In the genomic region with DNA sequence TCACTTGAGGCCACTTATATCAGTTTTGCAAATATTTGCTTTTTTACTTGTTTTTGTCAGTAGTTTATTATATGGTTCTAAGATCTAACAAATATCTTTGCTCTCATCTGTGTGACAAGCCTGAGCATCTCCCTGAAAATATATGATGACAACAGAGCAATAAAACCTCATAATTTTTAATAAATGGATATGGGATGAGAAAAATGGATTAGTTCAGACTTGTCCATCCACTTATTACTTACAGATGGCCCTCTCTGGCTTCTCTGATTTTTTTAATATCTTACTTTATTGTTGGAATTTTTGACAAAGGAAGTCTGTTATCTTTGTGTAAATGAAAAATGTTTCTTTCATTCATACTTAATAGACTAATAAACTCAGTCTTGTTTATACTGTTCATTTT, we compare ENCODE assay signal across 18 cellular contexts.
A peak's percentile ranks its signal among the peaks of the same experiment; 100 is the strongest.
DNase-seq lines count a peak whose midpoint lies in the region; ATAC-seq and TF ChIP-seq lines count a peak whose summit lies in the region.
"Had no signal": no experiment of that assay in that cellular context is flagged by ENCODE, and none has a peak within 500 bp of the region (broad histone marks: within the 10 kb centered on the region; RNA-seq: fewer than 3 reads in every experiment).

No MANE protein-coding gene starts in this region.

- H3K27me3 Mint-ChIP-seq in MCF 10A (ENCODE audit: insufficient read depth, unreplicated experiment), result no peaks in the 10 kb centered on the region
- H3K27me3 Mint-ChIP-seq: B cell; CD4-positive, alpha-beta T cell had no signal

- intact Hi-C loops in MCF 10A (cut with micrococcal nuclease) (no loop called here), mammary epithelial cell (cut with micrococcal nuclease) (no loop called here)

- CTCF ChIA-PET in MCF 10A (lab: Yijun Ruan, JAX), result interaction anchor here (0.6 to 1.5 kb wide), 3 partner anchors 12 to 1821 kb away, joined by 3 read pairs; no protein-coding TSS in a partner anchor
- CTCF ChIA-PET in mammary epithelial cell (lab: Charles Lee; ENCODE audit: low non-redundant PET), result no interaction called here

- H3K36me3 ChIP-seq in mammary epithelial cell (ENCODE audit: insufficient read depth, low read length) (no peaks in the 10 kb centered on the region), smooth muscle cell (ENCODE audit: low read depth) (no peaks in the 10 kb centered on the region)
- H3K36me3 ChIP-seq: BLaER1 treated with 17β-estradiol and CSF1 and Interleukin-3, amounts not matched to agents 10 nM and 100 nM had no signal

- H3K36me3 Mint-ChIP-seq in MCF 10A (ENCODE audit: insufficient read depth, unreplicated experiment), result no peaks in the 10 kb centered on the region
- H3K36me3 Mint-ChIP-seq: CD8-positive, alpha-beta T cell had no signal

- H3K4me1 ChIP-seq in mammary epithelial cell (ENCODE audit: insufficient read depth, low read length), result no peaks in the 10 kb centered on the region
- H3K4me1 ChIP-seq in smooth muscle cell (ENCODE audit: low read depth), result no peaks in the 10 kb centered on the region
- H3K4me1 ChIP-seq: A549; BLaER1 treated with 17β-estradiol and CSF1 and Interleukin-3, amounts not matched to agents 10 nM and 100 nM; Caco-2 had no signal

- H3K27me3 ChIP-seq in mammary epithelial cell (ENCODE audit: insufficient read depth, low read length), result no peaks in the 10 kb centered on the region
- H3K27me3 ChIP-seq in smooth muscle cell (ENCODE audit: low read depth), result peaks cover 7% of the 10 kb centered on the region
- H3K27me3 ChIP-seq: BLaER1 treated with 17β-estradiol and CSF1 and Interleukin-3, amounts not matched to agents 10 nM and 100 nM had no signal

- H3K9ac ChIP-seq in mammary epithelial cell (ENCODE audit: insufficient read depth, low read length) (no peak overlapping the region), smooth muscle cell (ENCODE audit: low read depth) (no peak overlapping the region)
- H3K9ac ChIP-seq: BLaER1 treated with 17β-estradiol and CSF1 and Interleukin-3, amounts not matched to agents 10 nM and 100 nM had no signal

- H3K79me2 ChIP-seq in mammary epithelial cell (ENCODE audit: insufficient read depth, low read length) (no peaks in the 10 kb centered on the region), smooth muscle cell (ENCODE audit: low read depth) (no peaks in the 10 kb centered on the region)

- no peak overlapping the region for H3K4me3 Mint-ChIP-seq in MCF 10A (ENCODE audit: unreplicated experiment)
- H3K4me3 Mint-ChIP-seq: B cell; CD4-positive, alpha-beta T cell; CD8-positive, alpha-beta T cell had no signal

- H3F3A ChIP-seq in smooth muscle cell (ENCODE audit: low read depth), result no peaks in the 10 kb centered on the region

- no peak for DNase-seq in MCF 10A (ENCODE audit: unreplicated experiment)
- DNase-seq in mammary epithelial cell, result no peak
- DNase-seq in smooth muscle cell (lab: John Stamatoyannopoulos, UW; ENCODE audit: unreplicated experiment), result no peak
- DNase-seq in dermis blood vessel endothelial cell, result no peak
- DNase-seq in substantia nigra (lab: John Stamatoyannopoulos, UW), result no peak
- DNase-seq: AML-193; Caco-2; Calu3; CD4-positive, alpha-beta T cell; CD8-positive, alpha-beta T cell; DMS79 treated with DMSO at 0.1 percent for 48 hours; GF-D8 had no signal

- no peak for TF ChIP-seq CTCF in MCF 10A (IDR thresholded peaks at IDR 0.05; ENCODE audit: unreplicated experiment)
- no peak for TF ChIP-seq CTCF in mammary epithelial cell (conservative IDR thresholded peaks at IDR 0.05 in 1 of 2, IDR thresholded peaks at IDR 0.05 in 1 of 2; ENCODE audit: extremely low read depth in 1 of 2, insufficient read depth in 1 of 2, low read depth in 1 of 2, low read length in 2 of 2)
- no peak for TF ChIP-seq CTCF in VCaP (conservative IDR thresholded peaks at IDR 0.05)
- TF ChIP-seq CTCF in smooth muscle cell (IDR thresholded peaks at IDR 0.05; ENCODE audit: borderline replicate concordance, insufficient read depth, poor library complexity, severe bottlenecking), result no peak

- in situ Hi-C loops in mammary epithelial cell (cut with MboI; ENCODE audit: low sequenced_read_pairs in 2 of 2), result no loop called here

- POLR2A ChIA-PET in MCF 10A (lab: Yijun Ruan, JAX), result no interaction called here

- no peaks in the 10 kb centered on the region for H4K20me1 ChIP-seq in mammary epithelial cell (ENCODE audit: insufficient read depth, low read length)
- H4K20me1 ChIP-seq in smooth muscle cell (ENCODE audit: low read depth), result no peaks in the 10 kb centered on the region
- H4K20me1 ChIP-seq: BLaER1 treated with 17β-estradiol and CSF1 and Interleukin-3, amounts not matched to agents 10 nM and 100 nM had no signal

- no peak for ATAC-seq in GM19395 (IDR thresholded peaks at IDR 0.05; ENCODE audit: unreplicated experiment)
- ATAC-seq: A549; CD8-positive, alpha-beta T cell had no signal

- H3K9me3 Mint-ChIP-seq in MCF 10A (ENCODE audit: unreplicated experiment), result no peaks in the 10 kb centered on the region
- H3K9me3 Mint-ChIP-seq: CD8-positive, alpha-beta T cell had no signal

- H3K4me2 ChIP-seq in mammary epithelial cell (ENCODE audit: insufficient read depth, low read depth, low read length) (no peak overlapping the region), smooth muscle cell (no peak overlapping the region)
- H3K4me2 ChIP-seq: A549; BLaER1 treated with 17β-estradiol and CSF1 and Interleukin-3, amounts not matched to agents 10 nM and 100 nM had no signal

- H2AFZ ChIP-seq in mammary epithelial cell (ENCODE audit: low read depth, low read length) (no peak overlapping the region), smooth muscle cell (ENCODE audit: low read depth) (peak overlapping the region; percentile 5)

- H3K27ac ChIP-seq in mammary epithelial cell (ENCODE audit: insufficient read depth, low read depth, low read length), result no peak overlapping the region
- H3K27ac ChIP-seq in VCaP, result peak overlapping the region; percentile 18; the same call in 1 of the 2 replicates
- no peak overlapping the region for H3K27ac ChIP-seq in smooth muscle cell (ENCODE audit: low read depth)
- H3K27ac ChIP-seq in substantia nigra (ENCODE audit: low read depth, low read length, poor library complexity, severe bottlenecking), result no peak overlapping the region
- H3K27ac ChIP-seq: A549; BLaER1 treated with 17β-estradiol and CSF1 and Interleukin-3, amounts not matched to agents 10 nM and 100 nM; C4-2B had no signal

- dilution Hi-C loops in mammary epithelial cell (cut with HindIII; ENCODE audit: low sequenced_read_pairs), result no loop called here

- no peak overlapping the region for H3K4me3 ChIP-seq in mammary epithelial cell (replicated peaks in 1 of 3; ENCODE audit: insufficient read depth in 1 of 3, low read depth in 2 of 3, low read length in 3 of 3)
- no peak overlapping the region for H3K4me3 ChIP-seq in smooth muscle cell
- H3K4me3 ChIP-seq: A549; BLaER1 treated with 17β-estradiol and CSF1 and Interleukin-3, amounts not matched to agents 10 nM and 100 nM had no signal

- H3K9me3 ChIP-seq in mammary epithelial cell (replicated peaks; ENCODE audit: insufficient read depth, low read length) (no peaks in the 10 kb centered on the region), smooth muscle cell (replicated peaks; ENCODE audit: low read depth) (no peaks in the 10 kb centered on the region)
- H3K9me3 ChIP-seq: A549; BLaER1 treated with 17β-estradiol and CSF1 and Interleukin-3, amounts not matched to agents 10 nM and 100 nM; Caco-2 had no signal

- peaks cover 7% of the 10 kb centered on the region for H3K4me1 Mint-ChIP-seq in MCF 10A (ENCODE audit: insufficient read depth, unreplicated experiment)
- H3K4me1 Mint-ChIP-seq: B cell had no signal

- H3K27ac Mint-ChIP-seq in MCF 10A (ENCODE audit: low read depth, unreplicated experiment), result peak overlapping the region; percentile 63
- H3K27ac Mint-ChIP-seq: B cell; CD4-positive, alpha-beta T cell; CD8-positive, alpha-beta T cell had no signal

- no TSS peak for BruUV-seq in MCF 10A (replicated peaks; lab: Mats Ljungman, UMichigan)
- BruUV-seq in mammary epithelial cell (replicated peaks; lab: Mats Ljungman, UMichigan), result no TSS peak
